ENCODE assay signal across 9 cellular contexts in the genomic region with DNA sequence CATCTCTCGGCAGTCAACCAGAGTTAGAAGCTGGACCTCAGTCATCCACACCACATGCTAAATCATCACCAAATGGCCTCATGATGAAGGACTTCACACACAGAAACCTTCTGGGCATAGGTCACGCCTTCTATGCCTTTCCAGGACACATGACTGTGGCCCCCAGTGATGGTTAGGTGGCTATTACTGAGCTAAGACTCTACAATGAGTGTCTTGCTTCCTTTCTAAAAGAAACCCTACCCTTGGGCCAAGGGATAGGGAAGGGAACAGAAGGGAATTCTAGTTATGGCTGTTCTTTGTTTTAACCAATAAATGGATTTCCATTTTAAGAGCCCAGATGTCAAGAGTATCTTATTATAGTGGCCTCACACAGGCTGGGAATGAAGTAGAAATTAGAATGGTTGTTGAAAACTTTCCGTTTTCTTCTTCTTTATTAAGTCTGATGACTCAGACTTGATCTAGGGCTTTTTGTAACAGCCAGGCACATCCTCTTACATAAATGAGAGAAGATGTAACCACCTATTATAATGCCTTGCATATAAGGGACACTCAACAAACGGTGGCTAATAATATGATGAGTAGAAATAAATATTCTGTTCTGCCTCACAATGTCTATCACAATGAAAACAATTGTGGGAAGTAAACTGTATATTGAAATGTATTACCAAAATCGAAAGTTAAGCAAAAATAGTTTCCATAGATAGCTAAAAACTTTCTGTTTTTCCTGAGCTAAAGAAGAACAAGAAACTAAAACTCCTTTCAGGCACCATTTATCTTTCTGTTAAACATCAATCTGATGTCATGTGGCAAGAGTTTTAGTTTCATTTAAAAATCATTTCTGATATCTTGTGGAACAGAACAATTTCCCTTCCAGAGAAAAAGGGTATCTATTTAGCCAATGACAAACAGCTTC.
DNase-seq lines count a peak whose midpoint lies in the region; ATAC-seq lines count a peak whose summit lies in the region.
"Had no signal": no experiment of that assay in that cellular context is flagged by ENCODE, and none has a peak within 500 bp of the region (broad histone marks: within the 10 kb centered on the region; RNA-seq: fewer than 3 reads in every experiment).

No MANE protein-coding gene starts in this region.

- H3K27ac Mint-ChIP-seq in activated T-helper 1 cell treated with anti-CD3 and anti-CD28 coated beads, Interleukin-12 subunit alpha, Interleukin-12 subunit beta, Interleukin-2, Interleukin-4 antibody, amounts not matched to agents 30 ng/mL and 10 ng/mL and 1 ng/mL, durations not matched to agents 14 hours and 24 hours and 36 hours = peak overlapping the region; percentile 93

- no peaks in the 10 kb centered on the region for H3K27me3 Mint-ChIP-seq in activated T-helper 1 cell treated with anti-CD3 and anti-CD28 coated beads, Interleukin-12 subunit alpha, Interleukin-12 subunit beta, Interleukin-2, Interleukin-4 antibody, amounts not matched to agents 30 ng/mL and 10 ng/mL and 1 ng/mL, durations not matched to agents 14 hours and 24 hours and 36 hours (ENCODE audit: insufficient read depth)

- peak; percentile 52 for ATAC-seq in GM18498 (IDR thresholded peaks at IDR 0.05; ENCODE audit: unreplicated experiment)
- ATAC-seq in GM21381 (IDR thresholded peaks at IDR 0.05; ENCODE audit: unreplicated experiment) = peak; percentile 54
- peak; percentile 54 for ATAC-seq in HG03354 (IDR thresholded peaks at IDR 0.05; ENCODE audit: poor library complexity, severe bottlenecking, unreplicated experiment)
- no peak for ATAC-seq in left colon

- no peak for DNase-seq in activated T-helper 1 cell treated with anti-CD3 and anti-CD28 coated beads, Interleukin-12 subunit alpha, Interleukin-12 subunit beta, Interleukin-2, Interleukin-4 antibody, amounts not matched to agents 30 ng/mL and 10 ng/mL and 1 ng/mL, durations not matched to agents 14 hours and 24 hours and 36 hours (ENCODE audit: low spot score)
- DNase-seq in SKM-1 (lab: John Stamatoyannopoulos, UW; ENCODE audit: unreplicated experiment) (no peak), left colon (no peak), A172 (ENCODE audit: low spot score) (no peak), NCI-H2081 (lab: John Stamatoyannopoulos, UW) (no peak)

- H3K9me3 Mint-ChIP-seq in activated T-helper 1 cell treated with anti-CD3 and anti-CD28 coated beads, Interleukin-12 subunit alpha, Interleukin-12 subunit beta, Interleukin-2, Interleukin-4 antibody, amounts not matched to agents 30 ng/mL and 10 ng/mL and 1 ng/mL, durations not matched to agents 14 hours and 24 hours and 36 hours = no peaks in the 10 kb centered on the region
- H3K9me3 Mint-ChIP-seq: brain had no signal

- H3K4me1 Mint-ChIP-seq in activated T-helper 1 cell treated with anti-CD3 and anti-CD28 coated beads, Interleukin-12 subunit alpha, Interleukin-12 subunit beta, Interleukin-2, Interleukin-4 antibody, amounts not matched to agents 30 ng/mL and 10 ng/mL and 1 ng/mL, durations not matched to agents 14 hours and 24 hours and 36 hours (ENCODE audit: low read depth) = peaks cover 41% of the 10 kb centered on the region

- H3K4me3 Mint-ChIP-seq in activated T-helper 1 cell treated with anti-CD3 and anti-CD28 coated beads, Interleukin-12 subunit alpha, Interleukin-12 subunit beta, Interleukin-2, Interleukin-4 antibody, amounts not matched to agents 30 ng/mL and 10 ng/mL and 1 ng/mL, durations not matched to agents 14 hours and 24 hours and 36 hours = peak overlapping the region; percentile 59
- H3K4me3 Mint-ChIP-seq: brain had no signal

- intact Hi-C loops in activated T-helper 1 cell treated with anti-CD3 and anti-CD28 coated beads, Interleukin-12 subunit alpha, Interleukin-12 subunit beta, Interleukin-2, Interleukin-4 antibody, amounts not matched to agents 30 ng/mL and 10 ng/mL and 1 ng/mL, durations not matched to agents 14 hours and 24 hours and 36 hours (cut with micrococcal nuclease) = loop anchor here (1.0 to 5.0 kb wide), 6 partner anchors 31 to 946 kb away; a partner anchor contains a TSS
- intact Hi-C loops in left colon (cut with DNase I, micrococcal nuclease) = no loop called here

- peaks cover 5% of the 10 kb centered on the region for H3K36me3 Mint-ChIP-seq in activated T-helper 1 cell treated with anti-CD3 and anti-CD28 coated beads, Interleukin-12 subunit alpha, Interleukin-12 subunit beta, Interleukin-2, Interleukin-4 antibody, amounts not matched to agents 30 ng/mL and 10 ng/mL and 1 ng/mL, durations not matched to agents 14 hours and 24 hours and 36 hours (ENCODE audit: low read depth)
- H3K36me3 Mint-ChIP-seq: brain had no signal
